24 cellular contexts compared by ENCODE assay signal in the genomic region with DNA sequence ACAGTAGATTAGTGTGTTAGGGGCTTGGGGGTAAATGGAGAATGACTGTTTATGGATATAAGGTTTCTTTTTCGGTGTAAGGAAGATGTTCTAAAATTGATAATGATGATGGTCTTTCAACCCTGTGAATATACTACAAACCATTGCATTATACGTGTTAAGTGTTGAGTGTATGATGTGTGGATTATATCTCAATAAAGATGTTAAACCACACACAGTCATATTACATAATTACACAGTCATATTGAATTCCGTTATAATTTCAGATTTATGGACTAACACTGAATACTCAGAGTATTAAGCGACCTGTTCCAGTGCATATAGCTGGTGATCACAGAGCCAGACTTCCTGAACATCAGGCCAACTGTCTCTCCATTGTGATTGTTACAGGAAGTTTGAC.
"Had no signal": no experiment of that assay in that cellular context is flagged by ENCODE, and none has a peak within 500 bp of the region (broad histone marks: within the 10 kb centered on the region; RNA-seq: fewer than 3 reads in every experiment).

No MANE protein-coding gene starts in this region.

- DNase-seq: activated CD4-positive, alpha-beta memory T cell treated with anti-CD3 and anti-CD28 coated beads, Interleukin-2, amount 10 ng/mL, durations not matched to agents 7 days and 5 days; activated gamma-delta T cell treated with Interleukin-2 at 50 U/mL for 16 hours; adrenal gland; brain microvascular endothelial cell; caudate nucleus; dermis blood vessel endothelial cell; effector CD8-positive, alpha-beta T cell; foreskin keratinocyte; lower lobe of right lung; naive thymus-derived CD4-positive, alpha-beta T cell; pancreas; psoas muscle; spleen; stimulated activated CD4-positive, alpha-beta T cell treated with anti-CD3 and anti-CD28 coated beads, Interleukin-4, amount 100 ng/mL, for 1 hour; stimulated activated naive CD4-positive, alpha-beta T cell treated with Interleukin-2 at 50 U/mL for 16 hours; substantia nigra; T-cell; transverse colon; WERI-Rb-1 had no signal

- H3K4me3 ChIP-seq: adrenal gland, ascending aorta, lower lobe of right lung, pancreas, psoas muscle, right atrium auricular region, spleen, transverse colon had no signal

- H3K27me3 ChIP-seq: adrenal gland, ascending aorta, brain microvascular endothelial cell, neutrophil, pancreas, right atrium auricular region, spleen, transverse colon had no signal

- H3K36me3 ChIP-seq: adrenal gland, ascending aorta, brain microvascular endothelial cell, lower lobe of right lung, neutrophil, pancreas, right atrium auricular region, spleen, transverse colon, WERI-Rb-1 had no signal

- H3K27me3 Mint-ChIP-seq: activated CD4-positive, alpha-beta memory T cell treated with anti-CD3 and anti-CD28 coated beads, Interleukin-2, amount 10 ng/mL, durations not matched to agents 7 days and 5 days; activated naive CD8-positive, alpha-beta T cell; naive thymus-derived CD4-positive, alpha-beta T cell; T-cell had no signal

- H3K4me1 ChIP-seq: adrenal gland, ascending aorta, foreskin keratinocyte, lower lobe of right lung, pancreas, psoas muscle, right atrium auricular region had no signal

- H3K9me3 ChIP-seq: adrenal gland, ascending aorta, lower lobe of right lung, neutrophil, pancreas, psoas muscle, right atrium auricular region, spleen, transverse colon had no signal

- ATAC-seq: foreskin keratinocyte; left lobe of liver; lower lobe of right lung; naive thymus-derived CD4-positive, alpha-beta T cell; pancreas; psoas muscle; T-cell had no signal

- H3K27ac Mint-ChIP-seq: activated CD4-positive, alpha-beta memory T cell treated with anti-CD3 and anti-CD28 coated beads, Interleukin-2, amount 10 ng/mL, durations not matched to agents 7 days and 5 days; activated naive CD8-positive, alpha-beta T cell had no signal

- H3K9me3 Mint-ChIP-seq: activated CD4-positive, alpha-beta memory T cell treated with anti-CD3 and anti-CD28 coated beads, Interleukin-2, amount 10 ng/mL, durations not matched to agents 7 days and 5 days; naive thymus-derived CD4-positive, alpha-beta T cell; T-cell had no signal

- H3K27ac ChIP-seq: adrenal gland, ascending aorta, brain microvascular endothelial cell, foreskin keratinocyte, lower lobe of right lung, neutrophil, pancreas, psoas muscle, right atrium auricular region, spleen, transverse colon, WERI-Rb-1 had no signal

- H3K4me3 Mint-ChIP-seq: activated CD4-positive, alpha-beta memory T cell treated with anti-CD3 and anti-CD28 coated beads, Interleukin-2, amount 10 ng/mL, durations not matched to agents 7 days and 5 days; activated naive CD8-positive, alpha-beta T cell; naive thymus-derived CD4-positive, alpha-beta T cell; T-cell had no signal
